ENCODE assay signal across 22 cellular contexts in genomic region chr7:102304668-102305067, GRCh38. TPM values are rescaled to one million over a fixed set of nuclear protein-coding genes. Genes with fewer than 3 reads are reported as not detected.
DNase-seq lines count a peak whose midpoint lies in the region; ATAC-seq and TF ChIP-seq lines count a peak whose summit lies in the region.
"Had no signal": no experiment of that assay in that cellular context is flagged by ENCODE, and none has a peak within 500 bp of the region (broad histone marks: within the 10 kb centered on the region; RNA-seq: fewer than 3 reads in every experiment).

No MANE protein-coding gene starts in this region.

- no peak overlapping the region for H3K4me3 ChIP-seq in BLaER1 treated with 17β-estradiol and CSF1 and Interleukin-3, amounts not matched to agents 10 nM and 100 nM
- no peak overlapping the region for H3K4me3 ChIP-seq in OCI-LY1 (ENCODE audit: low read depth, low read length, poor library complexity, severe bottlenecking)
- H3K4me3 ChIP-seq in neuronal stem cell (ENCODE audit: low read length in 2 of 2): no peak overlapping the region
- no peak overlapping the region for H3K4me3 ChIP-seq in tibial artery
- H3K4me3 ChIP-seq: thyroid gland had no signal

- H3K9ac ChIP-seq in BLaER1 treated with 17β-estradiol and CSF1 and Interleukin-3, amounts not matched to agents 10 nM and 100 nM: peak overlapping the region in 9 of 11 experiments; percentile 38 to 83 (median 63); a peak in 17 of 22 replicates
- peak overlapping the region; percentile 56; the same call in 1 of the 2 replicates for H3K9ac ChIP-seq in OCI-LY1 (ENCODE audit: low read length)
- no peak overlapping the region for H3K9ac ChIP-seq in neuronal stem cell (ENCODE audit: low read depth, low read length, poor library complexity)

- H3K4me1 ChIP-seq in BLaER1 treated with 17β-estradiol and CSF1 and Interleukin-3, amounts not matched to agents 10 nM and 100 nM: peaks cover 77 to 95% (median 86%) of the 10 kb centered on the region in 10 experiments
- H3K4me1 ChIP-seq in OCI-LY1 (ENCODE audit: insufficient read depth, low read length, severe bottlenecking) (peaks cover 76% of the 10 kb centered on the region), neuronal stem cell (ENCODE audit: control insufficient read depth in 2 of 2, insufficient read depth in 1 of 2, low read depth in 1 of 2, low read length in 2 of 2) (peaks cover 5 to 13% of the 10 kb centered on the region in 2 donors), tibial artery (peaks cover 0 to 3% (median 0%) of the 10 kb centered on the region in 4 donors)

- H3K27me3 ChIP-seq in BLaER1 treated with 17β-estradiol and CSF1 and Interleukin-3, amounts not matched to agents 10 nM and 100 nM: no peaks in the 10 kb centered on the region
- H3K27me3 ChIP-seq in OCI-LY1 (ENCODE audit: insufficient read depth, low read length): no peaks in the 10 kb centered on the region
- H3K27me3 ChIP-seq in neuronal stem cell (ENCODE audit: control insufficient read depth in 3 of 3, insufficient read depth in 3 of 3, low read depth in 1 of 3, low read length in 3 of 3): no peaks in the 10 kb centered on the region
- peaks cover 0 to 16% of the 10 kb centered on the region in 2 donors for H3K27me3 ChIP-seq in tibial artery
- H3K27me3 ChIP-seq: thyroid gland had no signal

- H3K9me2 ChIP-seq in OCI-LY1 (ENCODE audit: low read depth, low read length): no peaks in the 10 kb centered on the region

- H3K79me1 ChIP-seq in neuronal stem cell (ENCODE audit: low read depth, low read length): peaks cover 3% of the 10 kb centered on the region

- peak overlapping the region in 9 of 11 experiments; percentile 47 to 98 (median 94); a peak in 17 of 22 replicates for H3K27ac ChIP-seq in BLaER1 treated with 17β-estradiol and CSF1 and Interleukin-3, amounts not matched to agents 10 nM and 100 nM
- H3K27ac ChIP-seq in OCI-LY1 (ENCODE audit: low read depth, low read length, poor library complexity, severe bottlenecking) (peak overlapping the region; percentile 97), neuronal stem cell (replicated peaks; ENCODE audit: low read length) (no peak overlapping the region), tibial artery (no peak overlapping the region)

- H4K91ac ChIP-seq in neuronal stem cell (ENCODE audit: low read depth, low read length, poor library complexity): no peak overlapping the region

- ATAC-seq in HG03139 (IDR thresholded peaks at IDR 0.05; ENCODE audit: unreplicated experiment): no peak
- ATAC-seq: activated CD8-positive, alpha-beta T cell treated with anti-CD3 and anti-CD28 coated beads, Interleukin-2, amount 10 ng/mL, durations not matched to agents 7 days and 5 days; natural killer cell treated with Interleukin-12 subunit alpha and Interleukin-12 subunit beta and Interleukin-15 and Interleukin-18, amount 100 ng/mL, for 72 hours; T-helper 17 cell had no signal

- peaks cover 0 to 73% (median 16%) of the 10 kb centered on the region in 11 experiments; a peak in 13 of 22 replicates for H4K20me1 ChIP-seq in BLaER1 treated with 17β-estradiol and CSF1 and Interleukin-3, amounts not matched to agents 10 nM and 100 nM
- H4K20me1 ChIP-seq in OCI-LY1 (ENCODE audit: insufficient read depth, low read length): no peaks in the 10 kb centered on the region

- WGBS in neuronal stem cell (ENCODE audit: extremely low coverage in 2 of 2, insufficient read length in 2 of 2, insufficient replicate concordance in 1 of 2), 2 donors: no CpG with 5 or more reads among the region's 11 CpGs

- intact Hi-C loops in tibial artery (cut with DNase I; ENCODE audit: low total_unique reads): no loop called here

- DNase-seq in cerebellar cortex (ENCODE audit: low spot score) (peak; percentile 51), neuronal stem cell (ENCODE audit: low spot score) (no peak), HPDE6-E6E7 (ENCODE audit: extremely low spot score) (no peak), tibial artery (no peak), NCI-H510A treated with DMSO at 0.1 percent for 48 hours (lab: John Stamatoyannopoulos, UW) (no peak)
- DNase-seq: ACHN; activated CD8-positive, alpha-beta T cell treated with anti-CD3 and anti-CD28 coated beads, Interleukin-2, amount 10 ng/mL, durations not matched to agents 7 days and 5 days; activated naive CD8-positive, alpha-beta T cell treated with anti-CD3 and anti-CD28 coated beads, Interleukin-2, amount 10 ng/mL, durations not matched to agents 7 days and 5 days; activated T-cell treated with anti-CD3 and anti-CD28 coated beads, Interleukin-2, amount 50 U/mL, for 48 hours; CD4-positive, alpha-beta T cell; effector CD4-positive, alpha-beta T cell; mammary epithelial cell; NCI-H1694; NCI-H2227 treated with DMSO at 0.1 percent for 48 hours; stimulated activated CD4-positive, alpha-beta T cell treated with anti-CD3 and anti-CD28 coated beads, Interleukin-12 subunit alpha, Interleukin-12 subunit beta, amount 100 ng/mL, for 4 hours; T-helper 17 cell; thyroid gland had no signal

- H2AFZ ChIP-seq in OCI-LY1 (ENCODE audit: low read length): no peak overlapping the region
- H2AFZ ChIP-seq in neuronal stem cell (ENCODE audit: low read length): no peak overlapping the region

- peak overlapping the region; percentile 39 for H3K23ac ChIP-seq in neuronal stem cell (ENCODE audit: low read depth, low read length, poor library complexity)

- peak overlapping the region; percentile 74 for H3K18ac ChIP-seq in neuronal stem cell (ENCODE audit: low read length)

- H3K79me2 ChIP-seq in OCI-LY1 (ENCODE audit: insufficient read depth, low read length): no peaks in the 10 kb centered on the region

- H3K36me3 ChIP-seq in BLaER1 treated with 17β-estradiol and CSF1 and Interleukin-3, amounts not matched to agents 10 nM and 100 nM: peaks cover 31 to 64% (median 49%) of the 10 kb centered on the region in 11 experiments
- H3K36me3 ChIP-seq in OCI-LY1 (ENCODE audit: insufficient read depth, low read length) (peaks cover 53% of the 10 kb centered on the region), neuronal stem cell (replicated peaks in 1 of 2; ENCODE audit: control insufficient read depth in 2 of 2, insufficient read depth in 2 of 2, low read length in 2 of 2) (peaks cover 2 to 32% of the 10 kb centered on the region in 2 donors), tibial artery (no peaks in the 10 kb centered on the region)
- H3K36me3 ChIP-seq: thyroid gland had no signal

- no peak overlapping the region for H3K14ac ChIP-seq in neuronal stem cell (ENCODE audit: low read length)

- H2BK120ac ChIP-seq in neuronal stem cell (ENCODE audit: low read depth, low read length): no peak overlapping the region

- no peak overlapping the region for H2AK5ac ChIP-seq in neuronal stem cell (ENCODE audit: low read depth, low read length)

- H3K9me3 ChIP-seq in BLaER1 treated with 17β-estradiol and CSF1 and Interleukin-3, amounts not matched to agents 10 nM and 100 nM (replicated peaks in 1 of 11): no peaks in the 10 kb centered on the region
- H3K9me3 ChIP-seq in OCI-LY1 (ENCODE audit: low read length) (no peaks in the 10 kb centered on the region), neuronal stem cell (replicated peaks in 1 of 2; ENCODE audit: control insufficient read depth in 2 of 2, insufficient read depth in 1 of 2, low read depth in 1 of 2, low read length in 2 of 2) (no peaks in the 10 kb centered on the region), tibial artery (no peaks in the 10 kb centered on the region)
- H3K9me3 ChIP-seq: thyroid gland had no signal

- H4K8ac ChIP-seq in neuronal stem cell (ENCODE audit: low read depth, low read length): no peak overlapping the region

- H2BK5ac ChIP-seq in neuronal stem cell (ENCODE audit: low read length): peak overlapping the region; percentile 72

- TF ChIP-seq CTCF in OCI-LY1 (IDR thresholded peaks at IDR 0.05; ENCODE audit: low read length) (no peak), tibial artery (IDR thresholded peaks at IDR 0.05) (no peak)

- no peak overlapping the region for H2BK15ac ChIP-seq in neuronal stem cell (ENCODE audit: low read length)

- peak overlapping the region; percentile 74 to 99 (median 93) for H3K4me2 ChIP-seq in BLaER1 treated with 17β-estradiol and CSF1 and Interleukin-3, amounts not matched to agents 10 nM and 100 nM
- peak overlapping the region; percentile 48; the same call in 1 of the 2 replicates for H3K4me2 ChIP-seq in OCI-LY1 (ENCODE audit: low read length)
- H3K4me2 ChIP-seq in neuronal stem cell (ENCODE audit: insufficient read depth, low read length, poor library complexity, severe bottlenecking): no peak overlapping the region

- H3K4ac ChIP-seq in neuronal stem cell (ENCODE audit: low read length): no peak overlapping the region

- H3F3A ChIP-seq in OCI-LY1 (ENCODE audit: insufficient read depth, low read length): peaks cover 10% of the 10 kb centered on the region; the same call in 1 of the 2 replicates

- peak overlapping the region; percentile 52 for H2BK12ac ChIP-seq in neuronal stem cell (ENCODE audit: low read length)

RNA-seq across cellular contexts. Expression of gene SH2B2, which starts 18.0 kb away (rescaled TPM):
- 9.5 TPM for polyA plus RNA-seq in neuronal stem cell (2013, experiment 1 of 2)
- polyA plus RNA-seq in neuronal stem cell (2013, experiment 2 of 2): 9.6 TPM

RNA-seq across cellular contexts. Expression of gene SPDYE6, which starts 51.6 kb away (rescaled TPM):
- not detected for polyA plus RNA-seq in neuronal stem cell (2013, experiment 1 of 2)
- not detected for polyA plus RNA-seq in neuronal stem cell (2013, experiment 2 of 2)
- polyA plus RNA-seq: fibroblast of lung, mammary epithelial cell had no signal

Comparison
In these comparisons a context has a peak if more than half of its experiments do, and no peak if none do; other contexts are left out.
1. H3K27ac ChIP-seq: peak in BLaER1 treated with 17β-estradiol and CSF1 and Interleukin-3, amounts not matched to agents 10 nM and 100 nM (9 of 11) and OCI-LY1 (single experiment); none in neuronal stem cell (single experiment) and tibial artery (0 of 2).